In the genomic region with DNA sequence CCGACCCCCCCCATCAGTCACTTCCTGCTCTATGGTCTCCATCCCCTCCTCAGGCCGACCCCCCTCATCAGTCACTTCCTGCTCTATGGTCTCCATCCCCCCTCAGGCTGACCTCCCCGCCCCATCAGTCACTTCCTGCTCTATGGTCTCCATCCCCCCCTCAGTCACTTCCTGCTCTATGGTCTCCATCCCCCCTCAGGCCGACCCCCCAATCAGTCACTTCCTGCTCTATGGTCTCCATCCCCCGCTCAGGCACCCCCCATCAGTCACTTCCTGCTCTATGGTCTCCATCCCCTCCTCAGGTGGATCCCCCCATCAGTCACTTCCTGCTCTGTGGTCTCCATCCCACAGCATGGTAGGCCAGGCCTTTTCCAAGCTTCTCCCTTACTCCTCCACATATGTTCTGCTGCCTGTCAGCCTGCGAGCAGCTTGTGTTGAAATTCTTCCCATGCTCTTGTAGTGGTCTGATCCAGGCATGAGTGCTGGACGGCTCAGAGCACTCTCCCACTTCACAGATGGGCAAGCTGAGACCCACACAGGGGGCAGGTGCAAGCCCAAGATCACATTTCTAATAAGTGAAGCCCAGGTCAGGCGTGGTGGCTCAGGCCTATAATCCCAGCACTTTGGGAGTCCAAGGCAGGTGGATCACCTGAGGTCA, we compare ENCODE assay signal across 12 cellular contexts. TPM values are rescaled to one million over a fixed set of nuclear protein-coding genes. Genes with fewer than 3 reads are reported as not detected.
DNase-seq lines count a peak whose midpoint lies in the region; ATAC-seq, FAIRE-seq and TF ChIP-seq lines count a peak whose summit lies in the region.
"Had no signal": no experiment of that assay in that cellular context is flagged by ENCODE, and none has a peak within 500 bp of the region (broad histone marks: within the 10 kb centered on the region; RNA-seq: fewer than 3 reads in every experiment).

No MANE protein-coding gene starts in this region.

- H3K36me3 ChIP-seq in small intestine (ENCODE audit: control insufficient read depth in 2 of 2, insufficient read depth in 2 of 2, low read length in 2 of 2), result no peaks in the 10 kb centered on the region

- no peak for FAIRE-seq in small intestine (lab: Jason Lieb, UNC)

- peak; percentile 39 for ATAC-seq in activated T-helper 17 cell treated with anti-CD3 and anti-CD28 coated beads, Interleukin-2, amount 50 U/mL, for 72 hours (replicated peaks)
- ATAC-seq in HG02798 (IDR thresholded peaks at IDR 0.05; ENCODE audit: poor library complexity, unreplicated experiment) (no peak), sciatic nerve (no peak)

- H3K9me3 ChIP-seq in small intestine (ENCODE audit: control insufficient read depth, low read depth), result no peaks in the 10 kb centered on the region

- H3K9me3 Mint-ChIP-seq in activated T-helper 17 cell treated with anti-CD3 and anti-CD28 coated beads, Interleukin-2, amount 50 U/mL, for 72 hours, result no peaks in the 10 kb centered on the region
- H3K9me3 Mint-ChIP-seq in mesothelial cell of epicardium, result no peaks in the 10 kb centered on the region
- H3K9me3 Mint-ChIP-seq: nephron progenitor cell had no signal

- 71 to 75% (median 73%) methylated on average over 8 of the region's 8 CpGs for WGBS in small intestine, 3 donors

- peak overlapping the region; percentile 78 for H3K27ac Mint-ChIP-seq in activated T-helper 17 cell treated with anti-CD3 and anti-CD28 coated beads, Interleukin-2, amount 50 U/mL, for 72 hours
- peak overlapping the region; percentile 22 for H3K27ac Mint-ChIP-seq in mesothelial cell of epicardium
- H3K27ac Mint-ChIP-seq: nephron progenitor cell had no signal

- peak; percentile 54 for DNase-seq in CMK (ENCODE audit: low read depth)
- peak; percentile 8 for DNase-seq in MV-4-11 (lab: John Stamatoyannopoulos, UW)
- DNase-seq in mesothelial cell of epicardium (ENCODE audit: low spot score in 2 of 2, unreplicated experiment in 2 of 2), result no peak
- DNase-seq in GM10266 (ENCODE audit: extremely low spot score), result no peak
- no peak for DNase-seq in small intestine
- no peak for DNase-seq in sciatic nerve (ENCODE audit: low spot score)
- DNase-seq: cerebellar nuclear complex, NCI-H510A, nephron progenitor cell had no signal

- H3K4me3 Mint-ChIP-seq in activated T-helper 17 cell treated with anti-CD3 and anti-CD28 coated beads, Interleukin-2, amount 50 U/mL, for 72 hours, result peak overlapping the region; percentile 2
- H3K4me3 Mint-ChIP-seq in mesothelial cell of epicardium, result no peak overlapping the region
- H3K4me3 Mint-ChIP-seq: nephron progenitor cell had no signal

- no peak for TF ChIP-seq CTCF in mesothelial cell of epicardium (IDR thresholded peaks at IDR 0.05; ENCODE audit: unreplicated experiment)
- no peak for TF ChIP-seq CTCF in GM10266 (IDR thresholded peaks at IDR 0.05; ENCODE audit: control insufficient read depth, insufficient read depth, low read depth, missing control alignments)

- peaks cover 6 to 8% of the 10 kb centered on the region in 2 donors for H3K4me1 ChIP-seq in small intestine (ENCODE audit: control insufficient read depth in 2 of 2, insufficient read depth in 1 of 2, low read depth in 1 of 2, low read length in 1 of 2)

- intact Hi-C loops in sciatic nerve (cut with DNase I), result no loop called here

- H3K36me3 Mint-ChIP-seq in activated T-helper 17 cell treated with anti-CD3 and anti-CD28 coated beads, Interleukin-2, amount 50 U/mL, for 72 hours (ENCODE audit: low read depth), result peaks cover 40% of the 10 kb centered on the region
- H3K36me3 Mint-ChIP-seq in mesothelial cell of epicardium, result no peaks in the 10 kb centered on the region

- peaks cover 23% of the 10 kb centered on the region for H3K4me1 Mint-ChIP-seq in activated T-helper 17 cell treated with anti-CD3 and anti-CD28 coated beads, Interleukin-2, amount 50 U/mL, for 72 hours
- peaks cover 4% of the 10 kb centered on the region for H3K4me1 Mint-ChIP-seq in mesothelial cell of epicardium

- no peak overlapping the region for H3K4me3 ChIP-seq in small intestine (ENCODE audit: low read depth in 1 of 2, low read length in 2 of 2)
- H3K4me3 ChIP-seq: smooth muscle cell had no signal

- no peaks in the 10 kb centered on the region for H3K27me3 Mint-ChIP-seq in activated T-helper 17 cell treated with anti-CD3 and anti-CD28 coated beads, Interleukin-2, amount 50 U/mL, for 72 hours
- H3K27me3 Mint-ChIP-seq in mesothelial cell of epicardium (ENCODE audit: low read depth), result no peaks in the 10 kb centered on the region

- H3K27ac ChIP-seq in small intestine (ENCODE audit: low read depth in 1 of 2, low read length in 1 of 2), result peak overlapping the region in 1 of 2 donors; percentile 19

- no peaks in the 10 kb centered on the region for H3K27me3 ChIP-seq in small intestine (ENCODE audit: control insufficient read depth in 2 of 2, insufficient read depth in 2 of 2, low read length in 2 of 2)

RNA-seq across cellular contexts. Expression of gene BDH1, which starts 36.8 kb away (rescaled TPM):
- 10 to 100 TPM; 82.3 to 89.2 TPM for total RNA-seq in activated T-helper 17 cell treated with anti-CD3 and anti-CD28 coated beads, Interleukin-2, amount 50 U/mL, for 72 hours
- 14.0 to 14.9 TPM (median 14.7 TPM) in 3 replicates for total RNA-seq in mesothelial cell of epicardium
- polyA plus RNA-seq in small intestine, result 100 to 1,000 TPM in 1 of 3 donors, 10 to 100 TPM in 2; 71.1 to 101 (median 84.1) TPM
- total RNA-seq in sciatic nerve, result 9.7 TPM

Comparison
In these comparisons a context has a peak if more than half of its experiments do, and no peak if none do; other contexts are left out.
1. DNase-seq: peak in CMK (single experiment) and MV-4-11 (single experiment); none in mesothelial cell of epicardium (0 of 2), GM10266 (single experiment), small intestine (single experiment) and sciatic nerve (single experiment).